In the genomic region with DNA sequence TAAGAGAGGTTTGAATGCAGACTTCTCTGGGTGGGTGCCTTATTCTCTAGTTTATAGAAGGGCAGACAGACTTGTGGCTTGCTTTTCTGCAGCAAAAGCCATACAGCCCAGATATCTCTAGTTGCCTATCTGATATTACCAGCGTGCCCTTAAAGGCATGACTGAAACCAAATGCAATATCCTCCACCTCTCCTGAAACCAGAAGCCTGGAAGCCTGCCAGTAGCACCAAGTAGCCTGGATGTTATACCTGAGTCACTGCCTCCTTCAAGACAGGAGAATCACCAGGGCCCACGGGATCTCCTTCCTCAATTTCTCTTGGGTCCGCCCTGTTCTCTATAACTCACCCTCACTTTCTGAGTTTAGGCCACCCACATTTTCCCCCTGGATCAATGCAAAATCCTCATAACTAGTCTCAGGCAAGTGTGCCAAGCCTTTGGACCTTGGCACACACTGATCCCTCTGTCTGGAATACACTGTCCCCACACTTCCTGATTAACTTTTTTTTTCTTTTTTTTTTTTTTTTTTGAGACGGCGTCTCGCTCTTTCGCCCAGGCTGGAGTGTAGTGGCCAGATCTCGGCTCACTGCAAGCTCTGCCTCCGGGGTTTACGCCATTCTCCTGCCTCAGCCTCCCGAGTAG, we compare ENCODE assay signal across 20 cellular contexts.
A peak's percentile ranks its signal among the peaks of the same experiment; 100 is the strongest.
DNase-seq lines count a peak whose midpoint lies in the region; ATAC-seq, FAIRE-seq and TF ChIP-seq lines count a peak whose summit lies in the region.
"Had no signal": no experiment of that assay in that cellular context is flagged by ENCODE, and none has a peak within 500 bp of the region (broad histone marks: within the 10 kb centered on the region; RNA-seq: fewer than 3 reads in every experiment).

No MANE protein-coding gene starts in this region.

- no peak for TF ChIP-seq CTCF in KMS-11 (conservative IDR thresholded peaks at IDR 0.05; ENCODE audit: low read depth, low read length)
- no peak for TF ChIP-seq CTCF in body of pancreas (IDR thresholded peaks at IDR 0.05)
- TF ChIP-seq CTCF in pancreas (IDR thresholded peaks at IDR 0.05), result no peak
- no peak for TF ChIP-seq CTCF in upper lobe of right lung (IDR thresholded peaks at IDR 0.05)

- no peak overlapping the region for H3K4me3 ChIP-seq in KMS-11 (IDR thresholded peaks at IDR 0.05; ENCODE audit: insufficient read depth, low read depth, low read length)
- H3K4me3 ChIP-seq in body of pancreas, result no peak overlapping the region
- no peak overlapping the region for H3K4me3 ChIP-seq in pancreas
- H3K4me3 ChIP-seq in upper lobe of right lung, result no peak overlapping the region

- no peak overlapping the region for H3K27ac ChIP-seq in KMS-11
- H3K27ac ChIP-seq in body of pancreas, result peak overlapping the region in 2 of 4 donors; percentile 12 to 49
- H3K27ac ChIP-seq in pancreas, result no peak overlapping the region
- no peak overlapping the region for H3K27ac ChIP-seq in upper lobe of right lung

- H3K9ac ChIP-seq in KMS-11, result no peak overlapping the region
- H3K9ac ChIP-seq: SK-N-SH had no signal

- peak overlapping the region; percentile 53; the same call in 1 of the 2 replicates for H3K4me2 ChIP-seq in KMS-11
- H3K4me2 ChIP-seq: SK-N-SH had no signal

- peak overlapping the region; percentile 17 for H2AFZ ChIP-seq in KMS-11 (ENCODE audit: low read depth)

- ATAC-seq in body of pancreas (peak; percentile 50), pancreas (peak; percentile 22 to 60 (median 49)), upper lobe of right lung (no peak)

- DNase-seq in NCI-H2171 treated with DMSO at 0.1 percent for 48 hours (lab: John Stamatoyannopoulos, UW), result peak; percentile 59
- peak; percentile 6 to 50 (median 28) for DNase-seq in body of pancreas
- peak in 2 of 6 donors; percentile 19 to 27 for DNase-seq in pancreas
- DNase-seq in upper lobe of right lung, result no peak
- no peak for DNase-seq in NCI-H82 treated with DMSO at 0.1 percent for 48 hours (lab: John Stamatoyannopoulos, UW; ENCODE audit: unreplicated experiment)
- DNase-seq in stimulated activated CD4-positive, alpha-beta T cell treated with anti-CD3 and anti-CD28 coated beads, Interleukin-15, amount 100 ng/mL, for 24 hours, result no peak
- DNase-seq: ACHN; C1 segment of cervical spinal cord; CD8-positive, alpha-beta memory T cell; DND-41; H7; NCI-H1105 treated with DMSO at 0.1 percent for 48 hours; NCI-H1694 treated with DMSO at 0.1 percent for 48 hours; NCI-H345; NCI-H526 treated with DMSO at 0.1 percent for 48 hours; SHP77 treated with DMSO at 0.1 percent for 48 hours; SK-N-SH; T-helper 1 cell had no signal

- H3K36me3 ChIP-seq in KMS-11 (ENCODE audit: insufficient read depth) (no peaks in the 10 kb centered on the region), body of pancreas (replicated peaks in 1 of 2; ENCODE audit: insufficient read depth in 1 of 2, low read depth in 2 of 2) (no peaks in the 10 kb centered on the region), pancreas (no peaks in the 10 kb centered on the region), upper lobe of right lung (no peaks in the 10 kb centered on the region)

- H3K9me3 ChIP-seq in body of pancreas (no peaks in the 10 kb centered on the region), pancreas (no peaks in the 10 kb centered on the region), upper lobe of right lung (no peaks in the 10 kb centered on the region)
- H3K9me3 ChIP-seq: SK-N-SH had no signal

- intact Hi-C loops in body of pancreas (cut with DNase I) (no loop called here), pancreas (cut with DNase I) (no loop called here), upper lobe of right lung (cut with DNase I) (no loop called here)

- 59 to 64% methylated on average over 11 of the region's 11 CpGs for WGBS in body of pancreas, 2 donors
- 61 to 75% methylated on average over 11 of the region's 11 CpGs for WGBS in pancreas, 2 donors

- TF ChIP-seq POLR2A in body of pancreas (IDR thresholded peaks at IDR 0.05), result no peak

- H3K27me3 ChIP-seq in KMS-11 (ENCODE audit: insufficient read depth, low read depth), result no peaks in the 10 kb centered on the region
- no peaks in the 10 kb centered on the region for H3K27me3 ChIP-seq in body of pancreas
- H3K27me3 ChIP-seq in pancreas, result no peaks in the 10 kb centered on the region
- no peaks in the 10 kb centered on the region for H3K27me3 ChIP-seq in upper lobe of right lung

- H3K79me2 ChIP-seq in KMS-11 (ENCODE audit: insufficient read depth, low read depth), result no peaks in the 10 kb centered on the region

- no peak for FAIRE-seq in pancreas (lab: Jason Lieb, UNC)
- FAIRE-seq: G401.6 had no signal

- no peaks in the 10 kb centered on the region for H4K20me1 ChIP-seq in KMS-11 (ENCODE audit: insufficient read depth)

- H3K4me1 ChIP-seq in KMS-11 (ENCODE audit: low read depth, poor library complexity, severe bottlenecking), result peaks cover 12% of the 10 kb centered on the region
- peaks cover 10% of the 10 kb centered on the region for H3K4me1 ChIP-seq in body of pancreas
- H3K4me1 ChIP-seq in pancreas, result no peaks in the 10 kb centered on the region
- H3K4me1 ChIP-seq in upper lobe of right lung, result no peaks in the 10 kb centered on the region

Comparison
In these comparisons a context has a peak if more than half of its experiments do, and no peak if none do; other contexts are left out.
1. DNase-seq: peak in NCI-H2171 treated with DMSO at 0.1 percent for 48 hours (single experiment) and body of pancreas (4 of 4); none in upper lobe of right lung (single experiment), NCI-H82 treated with DMSO at 0.1 percent for 48 hours (single experiment) and stimulated activated CD4-positive, alpha-beta T cell treated with anti-CD3 and anti-CD28 coated beads, Interleukin-15, amount 100 ng/mL, for 24 hours (single experiment).